In genomic region chr4:186203391-186203802, GRCh38 we compare ENCODE assay signal across 14 cellular contexts. TPM values are rescaled to one million over a fixed set of nuclear protein-coding genes. Genes with fewer than 3 reads are reported as not detected.
DNase-seq lines count a peak whose midpoint lies in the region; ATAC-seq, FAIRE-seq and TF ChIP-seq lines count a peak whose summit lies in the region.
"Had no signal": no experiment of that assay in that cellular context is flagged by ENCODE, and none has a peak within 500 bp of the region (broad histone marks: within the 10 kb centered on the region; RNA-seq: fewer than 3 reads in every experiment).

No MANE protein-coding gene starts in this region.

- FAIRE-seq in HepG2 (lab: Jason Lieb, UNC) = no peak
- FAIRE-seq: frontal cortex, GM12878 had no signal

- H3K4ac ChIP-seq in mesendoderm (ENCODE audit: low read depth, low read length) = no peak overlapping the region

- no CpG with 5 or more reads among the region's 12 CpGs for WGBS in mesendoderm (ENCODE audit: extremely low coverage, insufficient coverage, low lambda C conversion rate)
- 88% methylated on average over 12 of the region's 12 CpGs for WGBS in HepG2 (ENCODE audit: low lambda C conversion rate)

- in situ Hi-C loops in HepG2 (cut with HindIII; ENCODE audit: extremely low pct_ligation_motif_present, low pct_unique_long_range_greater_than_20kb) = no loop called here

- no peak for TF ChIP-seq POLR2A in HepG2 (IDR thresholded peaks at IDR 0.05; ENCODE audit: insufficient read depth in 1 of 2, low read depth in 2 of 2, low read length in 2 of 2)

- H3K9ac ChIP-seq in mesendoderm (ENCODE audit: low read length) (no peak overlapping the region), HepG2 (ENCODE audit: insufficient read depth, low read depth, low read length) (no peak overlapping the region)

- H3K4me3 ChIP-seq in BE2C (ENCODE audit: low read depth, low read length) (peak overlapping the region; percentile 49), HFF-Myc (replicated peaks; ENCODE audit: low read depth, low read length) (peak overlapping the region; percentile 41; the same call in 1 of the 2 replicates), mesendoderm (ENCODE audit: low read length) (no peak overlapping the region), HepG2 (replicated peaks in 1 of 3; ENCODE audit: insufficient read depth in 1 of 3, low read depth in 2 of 3, low read length in 3 of 3) (no peak overlapping the region)
- H3K4me3 ChIP-seq: cardiac muscle cell, GM12878, ovary had no signal

- no peak overlapping the region for H4K5ac ChIP-seq in mesendoderm (ENCODE audit: low read length)

- H3K27ac ChIP-seq in mesendoderm (ENCODE audit: low read depth, low read length) = no peak overlapping the region
- H3K27ac ChIP-seq in HepG2 (ENCODE audit: extremely low read length, insufficient read depth, low read length) = no peak overlapping the region
- H3K27ac ChIP-seq: cardiac muscle cell had no signal

- H3K18ac ChIP-seq in mesendoderm (ENCODE audit: low read length) = no peak overlapping the region

- CTCF ChIA-PET in HepG2 (lab: Yijun Ruan, JAX; ENCODE audit: low intra/inter-chr PET ratio, low total read pairs) = no interaction called here

- no peak for ATAC-seq in GM18502 (IDR thresholded peaks at IDR 0.05; ENCODE audit: poor library complexity, unreplicated experiment)
- no peak for ATAC-seq in GM21529 (IDR thresholded peaks at IDR 0.05; ENCODE audit: unreplicated experiment)
- no peak for ATAC-seq in HepG2
- ATAC-seq: GM12878 had no signal

- peak overlapping the region; percentile 12 for H3K4me3 Mint-ChIP-seq in activated naive CD8-positive, alpha-beta T cell treated with anti-CD3 and anti-CD28 coated beads for 36 hours

- no peak overlapping the region for H4K8ac ChIP-seq in mesendoderm (ENCODE audit: low read depth, low read length)

- no peak overlapping the region for H2BK120ac ChIP-seq in mesendoderm (ENCODE audit: low read depth, low read length)

- no TSS peak for BruUV-seq in HepG2 (replicated peaks; lab: Mats Ljungman, UMichigan)

- intact Hi-C loops in HepG2 (cut with micrococcal nuclease; ENCODE audit: unreplicated experiment) = loop anchor here (5.0 kb wide), 1 partner anchor 136 kb away; the partner anchor contains the start of gene TLR3

- DNase-seq in BE2C (no peak), HFF-Myc (ENCODE audit: extremely low read depth, low read depth) (no peak), mesendoderm (peak; percentile 10), HuH-7.5 (ENCODE audit: low spot score) (no peak), HepG2 (ENCODE audit: low spot score) (no peak)
- no peak for DNase-seq in activated naive CD8-positive, alpha-beta T cell treated with anti-CD3 and anti-CD28 coated beads for 36 hours
- DNase-seq: activated T-cell treated with anti-CD3 and anti-CD28 coated beads, Interleukin-2, amount 50 U/mL, for 1 hour; NCI-H1417 treated with DMSO at 0.1 percent for 48 hours had no signal

- H3K79me1 ChIP-seq in mesendoderm (ENCODE audit: low read length) = no peaks in the 10 kb centered on the region

- no peaks in the 10 kb centered on the region; the same call in 1 of the 2 replicates for H3K4me1 ChIP-seq in BE2C
- no peaks in the 10 kb centered on the region for H3K4me1 ChIP-seq in mesendoderm (ENCODE audit: control insufficient read depth, low read depth, low read length)
- 0 out of 2 replicates have a peak, but pooled peaks cover 5% of the 10 kb centered on the region for H3K4me1 ChIP-seq in HepG2 (ENCODE audit: insufficient read depth, low read length)

- peaks cover 6% of the 10 kb centered on the region for H3K4me1 Mint-ChIP-seq in activated naive CD8-positive, alpha-beta T cell treated with anti-CD3 and anti-CD28 coated beads for 36 hours

- TF ChIP-seq EP300 in HepG2 (IDR thresholded peaks at IDR 0.05; ENCODE audit: low read depth in 2 of 2, low read length in 2 of 2) = no peak
- TF ChIP-seq EP300 in HepG2 (CRISPR knock-in tag; IDR thresholded peaks at IDR 0.05; ENCODE audit: borderline replicate concordance) = no peak

- no peak overlapping the region for H3K23ac ChIP-seq in mesendoderm (ENCODE audit: low read length)

- H2AFZ ChIP-seq in HepG2 (ENCODE audit: low read length) = no peak overlapping the region

- no peaks in the 10 kb centered on the region for H3K36me3 ChIP-seq in BE2C
- no peaks in the 10 kb centered on the region for H3K36me3 ChIP-seq in mesendoderm (ENCODE audit: control insufficient read depth, insufficient read depth, low read length)
- no peaks in the 10 kb centered on the region for H3K36me3 ChIP-seq in HepG2 (replicated peaks in 1 of 2; ENCODE audit: control insufficient read depth in 1 of 2, insufficient read depth in 2 of 2, low read length in 2 of 2)
- H3K36me3 ChIP-seq: cardiac muscle cell, ovary had no signal

- no peaks in the 10 kb centered on the region for H3K79me2 ChIP-seq in mesendoderm (ENCODE audit: control insufficient read depth, insufficient read depth, low read length)
- H3K79me2 ChIP-seq in HepG2 (ENCODE audit: insufficient read depth, low read length) = no peaks in the 10 kb centered on the region

- H2BK15ac ChIP-seq in mesendoderm (replicated peaks; ENCODE audit: low read depth) = no peak overlapping the region

- no peak overlapping the region for H2AK5ac ChIP-seq in mesendoderm (ENCODE audit: low read length)

- TF ChIP-seq RAD21 in HepG2 (CRISPR knock-in tag; IDR thresholded peaks at IDR 0.05) = no peak

- H3K4me2 ChIP-seq in mesendoderm (ENCODE audit: low read length) = no peak overlapping the region
- H3K4me2 ChIP-seq in HepG2 (ENCODE audit: low read depth, low read length) = no peak overlapping the region

- no peak overlapping the region for H2BK5ac ChIP-seq in mesendoderm (ENCODE audit: low read length)

- POLR2A ChIA-PET in HepG2 (lab: Yijun Ruan, JAX) = interaction anchor here (1.1 kb wide), 1 partner anchor 62 kb away, joined by 3 read pairs; no protein-coding TSS in a partner anchor

- H3K27me3 Mint-ChIP-seq in activated naive CD8-positive, alpha-beta T cell treated with anti-CD3 and anti-CD28 coated beads for 36 hours = no peaks in the 10 kb centered on the region

- TF ChIP-seq CTCF in BE2C (IDR thresholded peaks at IDR 0.05; ENCODE audit: low read depth, low read length) (no peak), HFF-Myc (IDR thresholded peaks at IDR 0.05; ENCODE audit: low read depth, low read length, missing control alignments) (no peak), HepG2 (CRISPR knock-in tag; IDR thresholded peaks at IDR 0.05) (no peak)

- no peaks in the 10 kb centered on the region for H3K9me3 Mint-ChIP-seq in activated naive CD8-positive, alpha-beta T cell treated with anti-CD3 and anti-CD28 coated beads for 36 hours

- H3K36me3 Mint-ChIP-seq in activated naive CD8-positive, alpha-beta T cell treated with anti-CD3 and anti-CD28 coated beads for 36 hours = peaks cover 2% of the 10 kb centered on the region

- H3K56ac ChIP-seq in mesendoderm (ENCODE audit: low read length) = no peak overlapping the region

- H3K27ac Mint-ChIP-seq in activated naive CD8-positive, alpha-beta T cell treated with anti-CD3 and anti-CD28 coated beads for 36 hours = no peak overlapping the region

- H4K20me1 ChIP-seq in HepG2 (ENCODE audit: insufficient read depth, low read length) = no peaks in the 10 kb centered on the region

- no peaks in the 10 kb centered on the region; the same call in 1 of the 2 replicates for H3K9me3 ChIP-seq in BE2C
- H3K9me3 ChIP-seq in HepG2 (ENCODE audit: low read length) = no peaks in the 10 kb centered on the region; the same call in 1 of the 2 replicates
- H3K9me3 ChIP-seq: ovary had no signal

- H3K27me3 ChIP-seq in BE2C (peaks cover 6% of the 10 kb centered on the region), mesendoderm (ENCODE audit: insufficient read depth, low read length, poor library complexity) (no peaks in the 10 kb centered on the region), HepG2 (ENCODE audit: control insufficient read depth in 1 of 2, insufficient read depth in 2 of 2, low read length in 2 of 2) (no peaks in the 10 kb centered on the region)
- H3K27me3 ChIP-seq: cardiac muscle cell, ovary had no signal

RNA-seq across cellular contexts. Expression of gene CYP4V2, which starts 12.0 kb away (rescaled TPM):
- 1.3 TPM for polyA plus RNA-seq in BE2C (2012; ENCODE audit: insufficient read depth, insufficient read length, low read depth)
- 1 to 10 TPM; 6.2 to 6.9 TPM for total RNA-seq in activated naive CD8-positive, alpha-beta T cell treated with anti-CD3 and anti-CD28 coated beads for 36 hours
- polyA plus RNA-seq in mesendoderm (2013, experiment 1 of 2) = 0.53 TPM
- polyA plus RNA-seq in mesendoderm (2013, experiment 2 of 2) = 0.50 TPM
- 2.1 and 7.2 TPM in 2 replicates for total RNA-seq in HepG2 (2016; rRNA removed; fragmentation: Illumina TruSeq; extraction: Trizol)
- 1.5 and 2.2 TPM in 2 replicates for total RNA-seq in HepG2 (2016; cell fraction: cytosol; rRNA removed; fragmentation: Illumina TruSeq; extraction: Trizol; ENCODE audit: low read depth)
- 3.0 and 6.9 TPM in 2 replicates for total RNA-seq in HepG2 (2016; cell fraction: insoluble cytoplasmic fraction; rRNA removed; fragmentation: Illumina TruSeq; extraction: Trizol)
- total RNA-seq in HepG2 (2016; cell fraction: membrane; rRNA removed; fragmentation: Illumina TruSeq; extraction: Trizol) = 2.9 and 3.1 TPM in 2 replicates
- total RNA-seq in HepG2 (2016; cell fraction: nucleus; rRNA removed; fragmentation: Illumina TruSeq; extraction: Trizol) = 14.3 and 14.6 TPM in 2 replicates
- 4.7 and 6.2 TPM in 2 replicates for polyA plus RNA-seq in HepG2 (2011; rRNA removed)
- polyA plus RNA-seq in HepG2 (2011; cell fraction: cytosol; rRNA removed) = 2.1 and 3.2 TPM in 2 replicates
- polyA plus RNA-seq in HepG2 (2011; cell fraction: nucleus; rRNA removed) = 16.5 and 24.0 TPM in 2 replicates
- 6.6 and 6.7 TPM in 2 replicates for polyA plus RNA-seq in HepG2 (2012)
- 1.9 and 2.1 TPM in 2 replicates for polyA plus RNA-seq in HepG2 (2016; cell fraction: cytosol; fragmentation: Illumina TruSeq; extraction: Trizol; ENCODE audit: low read depth)
- 2.6 and 2.9 TPM in 2 replicates for polyA plus RNA-seq in HepG2 (2016; cell fraction: insoluble cytoplasmic fraction; fragmentation: Illumina TruSeq; extraction: Trizol; ENCODE audit: low read depth)
- 2.3 and 2.6 TPM in 2 replicates for polyA plus RNA-seq in HepG2 (2016; cell fraction: membrane; fragmentation: Illumina TruSeq; extraction: Trizol; ENCODE audit: low read depth)
- polyA plus RNA-seq in HepG2 (2016; cell fraction: nucleus; fragmentation: Illumina TruSeq; extraction: Trizol; ENCODE audit: insufficient read depth, low read depth) = 40.3 and 41.1 TPM in 2 replicates
- 0.82 and 1.7 TPM in 2 replicates for polyA minus RNA-seq in HepG2 (2011; rRNA and poly(A)+ RNA removed; ENCODE audit: low replicate concordance)
- 1.6 and 2.0 TPM in 2 replicates for polyA minus RNA-seq in HepG2 (2011; cell fraction: cytosol; rRNA and poly(A)+ RNA removed)
- polyA minus RNA-seq in HepG2 (2011; cell fraction: nucleus; rRNA and poly(A)+ RNA removed) = 9.9 and 14.3 TPM in 2 replicates

RNA-seq across cellular contexts. Expression of gene KLKB1, which starts 23.9 kb away (rescaled TPM):
- polyA plus RNA-seq in BE2C (2012; ENCODE audit: insufficient read depth, insufficient read length, low read depth) = not detected
- not detected for total RNA-seq in activated naive CD8-positive, alpha-beta T cell treated with anti-CD3 and anti-CD28 coated beads for 36 hours
- polyA plus RNA-seq in mesendoderm (2013, experiment 1 of 2) = 9.3 TPM
- 9.3 TPM for polyA plus RNA-seq in mesendoderm (2013, experiment 2 of 2)
- 0.49 and 0.59 TPM in 2 replicates for total RNA-seq in HepG2 (2016; rRNA removed; fragmentation: Illumina TruSeq; extraction: Trizol)
- total RNA-seq in HepG2 (2016; cell fraction: cytosol; rRNA removed; fragmentation: Illumina TruSeq; extraction: Trizol; ENCODE audit: low read depth) = not detected in 2 replicates
- total RNA-seq in HepG2 (2016; cell fraction: insoluble cytoplasmic fraction; rRNA removed; fragmentation: Illumina TruSeq; extraction: Trizol) = 0.32 TPM in 1 of 2 replicates, not detected in the other
- 0.19 and 0.21 TPM in 2 replicates for total RNA-seq in HepG2 (2016; cell fraction: membrane; rRNA removed; fragmentation: Illumina TruSeq; extraction: Trizol)
- total RNA-seq in HepG2 (2016; cell fraction: nucleus; rRNA removed; fragmentation: Illumina TruSeq; extraction: Trizol) = 0.28 and 1.6 TPM in 2 replicates
- polyA plus RNA-seq in HepG2 (2011; rRNA removed) = 0.26 and 0.67 TPM in 2 replicates
- polyA plus RNA-seq in HepG2 (2011; cell fraction: cytosol; rRNA removed) = 0.17 and 0.38 TPM in 2 replicates
- polyA plus RNA-seq in HepG2 (2011; cell fraction: nucleus; rRNA removed) = 0.35 and 0.50 TPM in 2 replicates
- 1.7 and 2.7 TPM in 2 replicates for polyA plus RNA-seq in HepG2 (2012)
- 0.08 TPM in 1 of 2 replicates, not detected in the other for polyA plus RNA-seq in HepG2 (2016; cell fraction: cytosol; fragmentation: Illumina TruSeq; extraction: Trizol; ENCODE audit: low read depth)
- 0.22 and 0.24 TPM in 2 replicates for polyA plus RNA-seq in HepG2 (2016; cell fraction: insoluble cytoplasmic fraction; fragmentation: Illumina TruSeq; extraction: Trizol; ENCODE audit: low read depth)
- 0.14 and 0.16 TPM in 2 replicates for polyA plus RNA-seq in HepG2 (2016; cell fraction: membrane; fragmentation: Illumina TruSeq; extraction: Trizol; ENCODE audit: low read depth)
- 1.4 and 1.5 TPM in 2 replicates for polyA plus RNA-seq in HepG2 (2016; cell fraction: nucleus; fragmentation: Illumina TruSeq; extraction: Trizol; ENCODE audit: insufficient read depth, low read depth)
- 0.56 TPM in 1 of 2 replicates, not detected in the other for polyA minus RNA-seq in HepG2 (2011; rRNA and poly(A)+ RNA removed; ENCODE audit: low replicate concordance)
- 0.69 TPM in 1 of 2 replicates, not detected in the other for polyA minus RNA-seq in HepG2 (2011; cell fraction: cytosol; rRNA and poly(A)+ RNA removed)
- 0.25 TPM in 1 of 2 replicates, not detected in the other for polyA minus RNA-seq in HepG2 (2011; cell fraction: nucleus; rRNA and poly(A)+ RNA removed)
- total RNA-seq: GM12878 had no signal
- polyA plus RNA-seq: cardiac muscle cell had no signal

Comparison
In these comparisons a context has a peak if more than half of its experiments do, and no peak if none do; other contexts are left out.
1. H3K4me3 ChIP-seq: peak in BE2C (single experiment) and HFF-Myc (single experiment); none in mesendoderm (single experiment) and HepG2 (0 of 3).